ENCODE assay signal across 8 cellular contexts in the genomic region with DNA sequence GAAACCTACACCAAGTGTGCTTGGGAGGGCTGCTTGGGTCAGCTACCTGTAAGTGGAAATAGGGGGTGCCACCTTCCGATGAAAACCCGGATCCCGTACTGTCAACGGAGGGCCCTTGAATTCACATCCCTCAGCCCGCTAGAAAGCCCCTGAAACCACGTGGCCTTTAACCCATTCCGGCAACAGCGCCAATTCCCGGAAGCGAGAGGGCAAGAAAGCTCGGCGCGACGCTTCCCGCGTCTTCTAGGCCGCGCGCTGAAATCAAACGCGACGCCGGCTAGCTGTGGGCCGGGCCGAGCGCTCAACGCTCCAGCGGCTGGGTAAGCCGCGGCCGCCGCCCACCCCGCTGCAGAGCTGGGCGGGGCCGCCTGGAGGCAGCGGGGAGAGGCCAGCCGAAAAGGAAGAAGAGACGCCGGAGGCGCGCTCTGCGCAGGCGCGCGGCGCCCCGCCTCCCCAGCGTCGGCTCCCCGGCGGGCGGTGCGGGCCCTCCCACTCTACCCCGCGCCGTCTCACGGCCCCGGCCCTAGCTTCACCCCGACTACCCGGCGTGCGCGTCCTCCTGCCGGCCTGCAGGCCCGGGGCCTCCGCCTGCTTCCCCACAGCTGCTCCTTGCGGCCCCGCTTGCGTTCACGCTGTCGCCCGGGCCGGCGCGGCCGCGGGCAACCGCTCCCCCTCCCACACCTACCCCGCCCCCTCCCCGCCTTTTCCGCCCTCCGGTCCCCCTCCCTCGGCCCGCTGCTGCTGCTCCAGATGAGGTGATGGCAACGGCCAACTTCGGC. TPM values are rescaled to one million over a fixed set of nuclear protein-coding genes. Genes with fewer than 3 reads are reported as not detected.
DNase-seq lines count a peak whose midpoint lies in the region; ATAC-seq and TF ChIP-seq lines count a peak whose summit lies in the region.

KIF2A (plus strand) TSS at position 492 of the 779 bp plus-strand sequence; CDS start at position 759, 267 bp downstream.

- CTCF ChIA-PET in activated CD4-positive, alpha-beta T cell treated with anti-CD3 and anti-CD28 coated beads, Interleukin-2, amount 10 ng/mL, durations not matched to agents 7 days and 5 days (lab: Charles Lee), result interaction anchor here (0.6 to 1.5 kb wide), 14 partner anchors 10 to 82 kb away, joined by 3 to 12 read pairs (median 4); no protein-coding TSS in a partner anchor

- POLR2A ChIA-PET in activated CD4-positive, alpha-beta T cell treated with anti-CD3 and anti-CD28 coated beads, Interleukin-2, amount 10 ng/mL, durations not matched to agents 7 days and 5 days (lab: Charles Lee), result interaction anchor here (0.8 to 1.5 kb wide), 2 partner anchors 9 to 20 kb away, joined by 3 to 12 read pairs; no protein-coding TSS in a partner anchor

- no peak for TF ChIP-seq CTCF in CD14-positive monocyte (IDR thresholded peaks at IDR 0.05)

- H3K27me3 Mint-ChIP-seq in CD14-positive monocyte (ENCODE audit: low read depth in 3 of 3), result peaks cover 0 to 7% (median 6%) of the 10 kb centered on the region in 3 donors
- H3K27me3 Mint-ChIP-seq in activated CD4-positive, alpha-beta T cell treated with anti-CD3 and anti-CD28 coated beads, Interleukin-2, amount 10 ng/mL, durations not matched to agents 7 days and 5 days, result no peaks in the 10 kb centered on the region

- H3K36me3 Mint-ChIP-seq in CD14-positive monocyte, result peaks cover 0 to 5% of the 10 kb centered on the region in 2 donors
- H3K36me3 Mint-ChIP-seq in activated CD4-positive, alpha-beta T cell treated with anti-CD3 and anti-CD28 coated beads, Interleukin-2, amount 10 ng/mL, durations not matched to agents 7 days and 5 days (ENCODE audit: low read depth), result peaks cover 36% of the 10 kb centered on the region

- intact Hi-C loops in CD14-positive monocyte (cut with micrococcal nuclease), result loop anchor here (10.0 kb wide), 3 partner anchors 49 to 99 kb away; partner anchors contain the start of gene DIMT1 (in 2 of the 2)

- H3K27ac Mint-ChIP-seq in CD14-positive monocyte, result peak within 1 kb of the TSS; percentile 90 to 96 (median 94)
- peak within 1 kb of the TSS; percentile 97 for H3K27ac Mint-ChIP-seq in activated CD4-positive, alpha-beta T cell treated with anti-CD3 and anti-CD28 coated beads, Interleukin-2, amount 10 ng/mL, durations not matched to agents 7 days and 5 days

- ATAC-seq in GM19372 (IDR thresholded peaks at IDR 0.05; ENCODE audit: low read depth, unreplicated experiment), result peak; percentile 89
- ATAC-seq in HG03521 (IDR thresholded peaks at IDR 0.05; ENCODE audit: unreplicated experiment), result peak; percentile 91

- DNase-seq in CD14-positive monocyte (ENCODE audit: low spot score) (peak; percentile 84), NCI-H69 (lab: John Stamatoyannopoulos, UW) (peak; percentile 99), cortex of kidney (lab: John Stamatoyannopoulos, UW) (peak; percentile 63), left kidney (ENCODE audit: low read depth, low spot score) (peak; percentile 98)
- DNase-seq in activated CD4-positive, alpha-beta T cell treated with anti-CD3 and anti-CD28 coated beads, Interleukin-2, amount 10 ng/mL, durations not matched to agents 7 days and 5 days, result peak; percentile 95
- peak; percentile 93 for DNase-seq in stimulated activated CD4-positive, alpha-beta T cell treated with anti-CD3 and anti-CD28 coated beads, Interleukin-1b, Interleukin-23, amount 100 ng/mL, for 48 hours

- H3K4me1 Mint-ChIP-seq in CD14-positive monocyte, result peaks cover 39% of the 10 kb centered on the region
- peaks cover 63% of the 10 kb centered on the region for H3K4me1 Mint-ChIP-seq in activated CD4-positive, alpha-beta T cell treated with anti-CD3 and anti-CD28 coated beads, Interleukin-2, amount 10 ng/mL, durations not matched to agents 7 days and 5 days

- H3K9me3 Mint-ChIP-seq in CD14-positive monocyte, result no peaks in the 10 kb centered on the region
- H3K9me3 Mint-ChIP-seq in activated CD4-positive, alpha-beta T cell treated with anti-CD3 and anti-CD28 coated beads, Interleukin-2, amount 10 ng/mL, durations not matched to agents 7 days and 5 days, result peaks cover 4% of the 10 kb centered on the region

- peak within 1 kb of the TSS; percentile 91 to 99 for H3K4me3 Mint-ChIP-seq in CD14-positive monocyte
- peak within 1 kb of the TSS; percentile 95 for H3K4me3 Mint-ChIP-seq in activated CD4-positive, alpha-beta T cell treated with anti-CD3 and anti-CD28 coated beads, Interleukin-2, amount 10 ng/mL, durations not matched to agents 7 days and 5 days

RNA-seq across cellular contexts. Expression of gene KIF2A, which starts in this region (rescaled TPM):
- 10 to 100 TPM; 21.7 to 24.6 TPM for polyA plus RNA-seq in CD14-positive monocyte
- 100 to 1,000 TPM; 151 to 204 TPM for total RNA-seq in activated CD4-positive, alpha-beta T cell treated with anti-CD3 and anti-CD28 coated beads, Interleukin-2, amount 10 ng/mL, durations not matched to agents 7 days and 5 days

Comparison
In these comparisons a context has a peak if more than half of its experiments do, and no peak if none do; other contexts are left out.
1. Peak in every context shown above with its lines: DNase-seq and ATAC-seq.